9 cellular contexts compared by ENCODE assay signal in genomic region chr1:27525296-27526271, GRCh38. TPM values are rescaled to one million over a fixed set of nuclear protein-coding genes. Genes with fewer than 3 reads are reported as not detected.
DNase-seq lines count a peak whose midpoint lies in the region; ATAC-seq, FAIRE-seq and TF ChIP-seq lines count a peak whose summit lies in the region.
"Had no signal": no experiment of that assay in that cellular context is flagged by ENCODE, and none has a peak within 500 bp of the region (broad histone marks: within the 10 kb centered on the region; RNA-seq: fewer than 3 reads in every experiment).

No MANE protein-coding gene starts in this region.

- H3K4me1 ChIP-seq in SJCRH30 (peaks cover 68% of the 10 kb centered on the region), K562 (replicated peaks in 1 of 2; ENCODE audit: control insufficient read depth in 2 of 2, insufficient read depth in 2 of 2, low read length in 2 of 2) (peaks cover 55 to 90% of the 10 kb centered on the region in 2 experiments)

- in situ Hi-C loops in K562 (cut with MboI) = no loop called here

- no peaks in the 10 kb centered on the region for H4K20me1 ChIP-seq in K562 (replicated peaks; ENCODE audit: control insufficient read depth, insufficient read depth, low read length)

- H2AFZ ChIP-seq in K562 (ENCODE audit: low read depth, low read length) = peak overlapping the region; percentile 83

- H3K4me3 ChIP-seq in SJCRH30 (no peak overlapping the region), K562 (peak overlapping the region; percentile 54)

- intact Hi-C loops in K562 (cut with micrococcal nuclease) = loop anchor here (2.0 kb wide), 3 partner anchors 17 to 37 kb away; no protein-coding TSS in a partner anchor

- H3K36me3 ChIP-seq in SJCRH30 = no peaks in the 10 kb centered on the region
- peaks cover 3% of the 10 kb centered on the region; the same call in 1 of the 3 replicates for H3K36me3 ChIP-seq in K562 (ENCODE audit: control insufficient read depth, insufficient read depth, low read length)

- POLR2A ChIA-PET in K562 (lab: Yijun Ruan, JAX) = interaction anchor here (0.6 to 2.4 kb wide), 17 partner anchors 9 to 1054 kb away, joined by 3 to 11 read pairs (median 3); partner anchors contain the start of gene WASF2

- 1% methylated on average over 15 of the region's 16 CpGs for WGBS in K562 (ENCODE audit: insufficient coverage, low coverage, missing lambda C conversion rate)

- H3K9ac ChIP-seq in K562 (ENCODE audit: insufficient read depth in 1 of 2, low read depth in 2 of 2, low read length in 2 of 2) = peak overlapping the region; percentile 88 to 96

- DNase-seq in NCI-H446 (lab: John Stamatoyannopoulos, UW) = peak; percentile 24 to 61
- no peak for DNase-seq in NCI-H446 treated with DMSO at 0.1 percent for 48 hours (lab: John Stamatoyannopoulos, UW)
- peak in 74 of 76 experiments; percentile 15 to 87 (median 69) for DNase-seq in HUDEP-2 (lab: John Stamatoyannopoulos, UW; ENCODE audit: unreplicated experiment in 76 of 76)
- DNase-seq in SJCRH30 = peak; percentile 87 to 91
- peak; percentile 94 to 97 (median 96) for DNase-seq in K562 (ENCODE audit: extremely low read depth in 1 of 4, low spot score in 3 of 4)
- DNase-seq in iPS-NIHi11 (ENCODE audit: low spot score) = peak; percentile 82
- peak; percentile 84 for DNase-seq in stimulated activated CD4-positive, alpha-beta T cell treated with anti-CD3 and anti-CD28 coated beads, Interleukin-15, amount 100 ng/mL, for 24 hours

- H3K9me1 ChIP-seq in K562 (ENCODE audit: control insufficient read depth, insufficient read depth, low read length) = no peaks in the 10 kb centered on the region

- CTCF ChIA-PET in K562 (lab: Yijun Ruan, JAX; ENCODE audit: low intra/inter-chr PET ratio) = no interaction called here

- peak overlapping the region; percentile 99 for H3K4me2 ChIP-seq in K562 (ENCODE audit: insufficient read depth, low read length)

- peak in 1 of 2 experiments; percentile 34; a peak in 3 of 4 replicates for TF ChIP-seq RAD21 in K562 (CRISPR knock-in tag; conservative IDR thresholded peaks at IDR 0.05 in 1 of 2, IDR thresholded peaks at IDR 0.05 in 1 of 2)

- H3K79me2 ChIP-seq in K562 (ENCODE audit: control insufficient read depth, insufficient read depth, low read length) = peaks cover 36% of the 10 kb centered on the region

- no TSS peak for BruUV-seq in K562 (replicated peaks; lab: Mats Ljungman, UMichigan)

- peak; percentile 86 for TF ChIP-seq POLR2A in K562 (conservative IDR thresholded peaks at IDR 0.05)

- H3K9me3 ChIP-seq in SJCRH30 (replicated peaks) = no peaks in the 10 kb centered on the region
- H3K9me3 ChIP-seq in K562 (replicated peaks; ENCODE audit: control insufficient read depth, insufficient read depth, low read depth, low read length) = no peaks in the 10 kb centered on the region

- peak; percentile 90 for FAIRE-seq in K562 (lab: Jason Lieb, UNC)
- FAIRE-seq: frontal cortex had no signal

- ATAC-seq in K562 (peak; percentile 90), HG02970 (IDR thresholded peaks at IDR 0.05; ENCODE audit: low FRiP score, unreplicated experiment) (no peak)

- H3K27me3 ChIP-seq in SJCRH30 (no peaks in the 10 kb centered on the region), K562 (ENCODE audit: control insufficient read depth in 2 of 2, insufficient read depth in 2 of 2, low read length in 2 of 2) (no peaks in the 10 kb centered on the region)

- peak; percentile 46 for TF ChIP-seq EP300 in K562 (IDR thresholded peaks at IDR 0.05; ENCODE audit: low read length)

- TF ChIP-seq CTCF in K562 (IDR thresholded peaks at IDR 0.05 in 2 of 3, conservative IDR thresholded peaks at IDR 0.05 in 1 of 3; ENCODE audit: insufficient read depth in 2 of 3, low read depth in 1 of 3, low read length in 3 of 3) = no peak

- H3K27ac ChIP-seq in SJCRH30 = no peak overlapping the region
- peak overlapping the region; percentile 88 for H3K27ac ChIP-seq in K562 (ENCODE audit: extremely low read depth, low read depth, low read length)

TF ChIP-seq in K562, 482 proteins besides CTCF, POLR2A, EP300 and RAD21 (continues in another document):
- TF ChIP-seq POLR2G (IDR thresholded peaks at IDR 0.05; ENCODE audit: low read depth, low read length) (peak; percentile 61), NR4A1 (CRISPR knock-in tag; IDR thresholded peaks at IDR 0.05) (no peak), NR4A1 (tag; IDR thresholded peaks at IDR 0.05) (0 out of 2 replicates have a peak, but pooled peaks have one; percentile 41), CCAR2 (IDR thresholded peaks at IDR 0.05; ENCODE audit: low read depth, low read length) (no peak), RNF2 (IDR thresholded peaks at IDR 0.05) (peak; percentile 95; the same call in 1 of the 2 replicates), EGR1 (conservative IDR thresholded peaks at IDR 0.05) (peak; percentile 82), TAF1 (IDR thresholded peaks at IDR 0.05; ENCODE audit: control insufficient read depth, extremely low read depth, insufficient read depth, low read length, severe bottlenecking) (peak; percentile 63), E2F1 (CRISPR knock-in tag; IDR thresholded peaks at IDR 0.05) (peak; percentile 27; the same call in 1 of the 2 replicates), BDP1 (IDR thresholded peaks at IDR 0.05; ENCODE audit: insufficient read depth, insufficient read length) (no peak), BRCA1 (IDR thresholded peaks at IDR 0.05) (no peak), BRCA1 (CRISPR knock-in tag; IDR thresholded peaks at IDR 0.05) (no peak), DPF2 (IDR thresholded peaks at IDR 0.05) (peak; percentile 18; the same call in 1 of the 2 replicates), ZFP1 (CRISPR knock-in tag; IDR thresholded peaks at IDR 0.05) (no peak), USF1 (CRISPR knock-in tag; IDR thresholded peaks at IDR 0.05) (0 out of 2 replicates have a peak, but pooled peaks have one; percentile 41), ZNF830 (CRISPR knock-in tag; IDR thresholded peaks at IDR 0.05) (peak; percentile 86; the same call in 1 of the 2 replicates), LEF1 (IDR thresholded peaks at IDR 0.05) (peak; percentile 90)

RNA-seq across cellular contexts. Expression of gene WASF2, which starts 35.6 kb away (rescaled TPM):
- 38.2 and 43.6 TPM in 2 replicates for total RNA-seq in SJCRH30 (2014; rRNA removed; shearing (Covaris generic))
- 60.7 and 84.8 TPM in 2 replicates for total RNA-seq in K562 (2011; cell fraction: chromatin; rRNA removed; ENCODE audit: low replicate concordance)
- total RNA-seq in K562 (2011; cell fraction: nucleolus; rRNA removed) = 47.0 and 48.4 TPM in 2 replicates
- total RNA-seq in K562 (2011; cell fraction: nucleoplasm; rRNA removed) = 68.6 and 84.8 TPM in 2 replicates
- 21.3 and 29.6 TPM in 2 replicates for total RNA-seq in K562 (2014; rRNA removed)
- 31.2 and 40.7 TPM in 2 replicates for total RNA-seq in K562 (2014; rRNA removed; fragmentation: Illumina TruSeq; extraction: Trizol)
- 26.1 and 29.2 TPM in 2 replicates for total RNA-seq in K562 (2015; rRNA removed; fragmentation: Illumina TruSeq; extraction: Trizol)
- 139 and 163 TPM in 2 replicates for total RNA-seq in K562 (2021)
- polyA plus RNA-seq in K562 (2011; rRNA removed) = 41.5 and 104 TPM in 2 replicates
- 45.0 and 57.5 TPM in 2 replicates for polyA plus RNA-seq in K562 (2011; cell fraction: cytosol; rRNA removed)
- 49.0 and 54.9 TPM in 2 replicates for polyA plus RNA-seq in K562 (2011; cell fraction: nucleus; rRNA removed)
- 84.9 and 101 TPM in 2 replicates for polyA plus RNA-seq in K562 (2012)
- polyA plus RNA-seq in K562 (2014; fragmentation: Illumina TruSeq; extraction: Trizol) = 109 and 115 TPM in 2 replicates
- polyA plus RNA-seq in K562 (2014; fragmentation: Nextera tagmentation; extraction: Ambion mirVana) = 1 to 10 TPM; 8.2 to 9.7 TPM
- 51.3 and 56.8 TPM in 2 replicates for polyA plus RNA-seq in K562 (2014; rRNA removed)
- 49.4 and 58.2 TPM in 2 replicates for polyA minus RNA-seq in K562 (2011; rRNA and poly(A)+ RNA removed)
- polyA minus RNA-seq in K562 (2011; cell fraction: cytosol; rRNA and poly(A)+ RNA removed) = 68.3 and 88.6 TPM in 2 replicates
- polyA minus RNA-seq in K562 (2011; cell fraction: nucleus; rRNA and poly(A)+ RNA removed) = 15.8 and 27.9 TPM in 2 replicates
